In genomic region chr1:160460683-160461287, GRCh38 we compare ENCODE assay signal across 14 cellular contexts.
DNase-seq lines count a peak whose midpoint lies in the region; ATAC-seq and TF ChIP-seq lines count a peak whose summit lies in the region.
"Had no signal": no experiment of that assay in that cellular context is flagged by ENCODE, and none has a peak within 500 bp of the region (broad histone marks: within the 10 kb centered on the region; RNA-seq: fewer than 3 reads in every experiment).

No MANE protein-coding gene starts in this region.

- H3K9me3 ChIP-seq in ascending aorta = no peaks in the 10 kb centered on the region
- H3K9me3 ChIP-seq: upper lobe of right lung had no signal

- no peaks in the 10 kb centered on the region for H3K36me3 ChIP-seq in ascending aorta
- H3K36me3 ChIP-seq: upper lobe of right lung had no signal

- no peaks in the 10 kb centered on the region for H3K4me1 ChIP-seq in ascending aorta
- H3K4me1 ChIP-seq: upper lobe of right lung had no signal

- intact Hi-C loops in ascending aorta (cut with DNase I) = no loop called here

- H3K27me3 ChIP-seq in ascending aorta = no peaks in the 10 kb centered on the region
- H3K27me3 ChIP-seq: upper lobe of right lung had no signal

- no peak for TF ChIP-seq POLR2A in NB4 (IDR thresholded peaks at IDR 0.05; ENCODE audit: extremely low read depth, insufficient read length)
- TF ChIP-seq POLR2A in erythroblast (IDR thresholded peaks at IDR 0.05; ENCODE audit: low read length) = no peak

- TF ChIP-seq CTCF in NB4 (IDR thresholded peaks at IDR 0.05; ENCODE audit: low read depth, low read length) (no peak), ascending aorta (IDR thresholded peaks at IDR 0.05) (no peak)

- H3K9me3 Mint-ChIP-seq in activated naive CD4-positive, alpha-beta T cell treated with anti-CD3 and anti-CD28 coated beads, Interleukin-2, amount 50 U/mL, for 72 hours = peaks cover 5 to 18% of the 10 kb centered on the region in 2 donors

- ATAC-seq in activated naive CD4-positive, alpha-beta T cell treated with anti-CD3 and anti-CD28 coated beads, Interleukin-2, amount 50 U/mL, for 72 hours = peak; percentile 73 to 76
- ATAC-seq: upper lobe of right lung had no signal

- peak overlapping the region; percentile 95 to 99 for H3K27ac Mint-ChIP-seq in activated naive CD4-positive, alpha-beta T cell treated with anti-CD3 and anti-CD28 coated beads, Interleukin-2, amount 50 U/mL, for 72 hours

- H3K27ac ChIP-seq in ascending aorta = no peak overlapping the region
- H3K27ac ChIP-seq: epithelial cell of prostate, upper lobe of right lung had no signal

- DNase-seq in activated CD8-positive, alpha-beta memory T cell treated with anti-CD3 and anti-CD28 coated beads, Interleukin-2, amount 50 U/mL, for 4 hours = peak; percentile 43
- no peak for DNase-seq in activated CD8-positive, alpha-beta memory T cell treated with anti-CD3 and anti-CD28 coated beads, Interleukin-2, amount 50 U/mL, for 48 hours
- DNase-seq in NB4 (ENCODE audit: low read depth) (peak; percentile 50), renal cortical epithelial cell (ENCODE audit: low read depth) (peak; percentile 6), erythroblast (lab: John Stamatoyannopoulos, UW) (no peak), SKM-1 (lab: John Stamatoyannopoulos, UW; ENCODE audit: unreplicated experiment) (no peak), ascending aorta (ENCODE audit: low spot score in 2 of 2) (no peak)
- peak in 1 of 2 donors; percentile 42 for DNase-seq in activated naive CD4-positive, alpha-beta T cell treated with anti-CD3 and anti-CD28 coated beads, Interleukin-2, amount 50 U/mL, for 72 hours (ENCODE audit: low spot score in 2 of 2)
- DNase-seq: ACHN, midbrain, NCI-H1092, NCI-H526, upper lobe of right lung had no signal

- H3K4me3 ChIP-seq in NB4 (ENCODE audit: low read depth, low read length) = no peak overlapping the region
- H3K4me3 ChIP-seq in ascending aorta = no peak overlapping the region
- H3K4me3 ChIP-seq: upper lobe of right lung had no signal

- peaks cover 7 to 9% of the 10 kb centered on the region in 2 donors for H3K36me3 Mint-ChIP-seq in activated naive CD4-positive, alpha-beta T cell treated with anti-CD3 and anti-CD28 coated beads, Interleukin-2, amount 50 U/mL, for 72 hours

Comparison
In these comparisons a context has a peak if more than half of its experiments do, and no peak if none do; other contexts are left out.
1. DNase-seq: peak in activated CD8-positive, alpha-beta memory T cell treated with anti-CD3 and anti-CD28 coated beads, Interleukin-2, amount 50 U/mL, for 4 hours (single experiment), NB4 (single experiment) and renal cortical epithelial cell (single experiment); none in activated CD8-positive, alpha-beta memory T cell treated with anti-CD3 and anti-CD28 coated beads, Interleukin-2, amount 50 U/mL, for 48 hours (single experiment), erythroblast (0 of 2), SKM-1 (single experiment) and ascending aorta (0 of 2).